In the genomic region with DNA sequence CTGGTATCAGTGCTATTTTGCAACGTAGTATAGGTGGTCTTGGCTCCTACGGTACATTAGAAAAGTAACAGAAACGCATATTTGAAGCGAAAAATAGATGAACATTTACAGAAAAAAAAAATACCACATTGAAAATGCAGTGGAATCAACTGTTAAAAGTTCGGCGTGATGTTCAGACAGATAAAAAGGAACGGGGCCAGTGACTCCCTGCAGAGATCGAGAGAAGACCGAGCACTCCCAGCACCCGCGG, we compare ENCODE assay signal across 9 cellular contexts. TPM values are rescaled to one million over a fixed set of nuclear protein-coding genes. Genes with fewer than 3 reads are reported as not detected.
DNase-seq lines count a peak whose midpoint lies in the region; ATAC-seq, FAIRE-seq and TF ChIP-seq lines count a peak whose summit lies in the region.
"Had no signal": no experiment of that assay in that cellular context is flagged by ENCODE, and none has a peak within 500 bp of the region (broad histone marks: within the 10 kb centered on the region; RNA-seq: fewer than 3 reads in every experiment).

No MANE protein-coding gene starts in this region.

- 0 out of 2 replicates have a peak overlapping the region, but pooled peaks have one; percentile 27 for H2AFZ ChIP-seq in SK-N-SH (ENCODE audit: low read depth)

- POLR2A ChIA-PET in SK-N-SH (lab: Yijun Ruan, JAX), result interaction anchor here (1.2 kb wide), 1 partner anchor 30 kb away, joined by 6 read pairs; no protein-coding TSS in a partner anchor

- H3K27ac ChIP-seq in SK-N-SH (ENCODE audit: low read depth in 2 of 2, low read length in 1 of 2) (peak overlapping the region; percentile 77 to 84; a peak in 3 of 4 replicates), kidney (ENCODE audit: low read depth in 2 of 2, low read length in 2 of 2) (peak overlapping the region; percentile 93 to 95), subcutaneous abdominal adipose tissue (ENCODE audit: low read depth, low read length) (peak overlapping the region; percentile 95)

- H3K79me2 ChIP-seq in SK-N-SH (ENCODE audit: insufficient read depth), result peaks cover 33% of the 10 kb centered on the region

- peak overlapping the region; percentile 83 to 84 for H3K4me3 ChIP-seq in SK-N-SH (ENCODE audit: low read depth in 2 of 2, low read length in 1 of 2)
- H3K4me3 ChIP-seq in adipocyte (ENCODE audit: low read length), result peak overlapping the region; percentile 89
- H3K4me3 ChIP-seq in kidney (ENCODE audit: low read length in 2 of 2), result peak overlapping the region; percentile 70 to 89
- peak overlapping the region; percentile 75 to 93 (median 91) for H3K4me3 ChIP-seq in subcutaneous abdominal adipose tissue (ENCODE audit: low read depth in 1 of 5, low read length in 5 of 5)

- H3K9ac ChIP-seq in SK-N-SH, result peak overlapping the region; percentile 85
- peak overlapping the region; percentile 95 for H3K9ac ChIP-seq in adipocyte (ENCODE audit: low read length)
- H3K9ac ChIP-seq in kidney (ENCODE audit: low read length in 2 of 2), result peak overlapping the region; percentile 84 to 87
- H3K9ac ChIP-seq in subcutaneous abdominal adipose tissue (ENCODE audit: low read length in 5 of 5), result peak overlapping the region; percentile 91 to 99 (median 97)

- DNase-seq in SK-N-SH, result no peak
- DNase-seq in adipocyte (ENCODE audit: low read depth), result no peak
- no peak for DNase-seq in kidney
- DNase-seq in NCI-H82 (lab: John Stamatoyannopoulos, UW), result no peak
- DNase-seq in dermis blood vessel endothelial cell, result no peak

- ATAC-seq in SK-N-SH treated with all-trans-retinoic acid at 6 μM for 48 hours, result no peak
- ATAC-seq in HG03095 (IDR thresholded peaks at IDR 0.05; ENCODE audit: unreplicated experiment), result no peak

- H3K27me3 ChIP-seq in SK-N-SH (ENCODE audit: insufficient read depth) (no peaks in the 10 kb centered on the region), adipocyte (replicated peaks; ENCODE audit: control insufficient read depth, insufficient read depth, low read length) (no peaks in the 10 kb centered on the region), subcutaneous abdominal adipose tissue (ENCODE audit: control insufficient read depth in 5 of 5, insufficient read depth in 4 of 5, low read length in 5 of 5) (no peaks in the 10 kb centered on the region)

- intact Hi-C loops in kidney (cut with DNase I), result no loop called here

- peaks cover 3 to 12% of the 10 kb centered on the region in 2 experiments for H3K36me3 ChIP-seq in SK-N-SH (replicated peaks in 1 of 2; ENCODE audit: control insufficient read depth in 1 of 2, insufficient read depth in 2 of 2, low read length in 1 of 2)
- H3K36me3 ChIP-seq in adipocyte (ENCODE audit: control insufficient read depth, insufficient read depth, low read length, severe bottlenecking), result peaks cover 16% of the 10 kb centered on the region
- peaks cover 11 to 14% of the 10 kb centered on the region in 2 donors for H3K36me3 ChIP-seq in kidney (ENCODE audit: control insufficient read depth in 1 of 2, insufficient read depth in 2 of 2, low read length in 2 of 2)
- H3K36me3 ChIP-seq in subcutaneous abdominal adipose tissue (ENCODE audit: control insufficient read depth in 5 of 5, insufficient read depth in 5 of 5, low read length in 5 of 5), result peaks cover 0 to 17% (median 16%) of the 10 kb centered on the region in 5 donors

- TF ChIP-seq CTCF in SK-N-SH (IDR thresholded peaks at IDR 0.05) (no peak), kidney (IDR thresholded peaks at IDR 0.05; ENCODE audit: borderline replicate concordance, extremely low read depth, insufficient read depth) (no peak)

- CTCF ChIA-PET in SK-N-SH (lab: Yijun Ruan, JAX), result interaction anchor here (0.8 to 1.7 kb wide), 2 partner anchors 23 to 405 kb away, joined by 4 to 9 read pairs; a partner anchor contains a TSS

- no peaks in the 10 kb centered on the region for H3K9me2 ChIP-seq in SK-N-SH

- no peaks in the 10 kb centered on the region for H4K20me1 ChIP-seq in SK-N-SH (ENCODE audit: insufficient read depth)

- H3F3A ChIP-seq in SK-N-SH (replicated peaks; ENCODE audit: insufficient read depth), result no peaks in the 10 kb centered on the region

- peak overlapping the region; percentile 85 for H3K4me2 ChIP-seq in SK-N-SH

- WGBS in SK-N-SH (ENCODE audit: low lambda C conversion rate), result 2% methylated on average over 9 of the region's 11 CpGs

- TF ChIP-seq RAD21 in SK-N-SH (IDR thresholded peaks at IDR 0.05; ENCODE audit: low read length), result no peak

- H3K9me3 ChIP-seq in SK-N-SH, result no peaks in the 10 kb centered on the region
- H3K9me3 ChIP-seq in adipocyte (ENCODE audit: control insufficient read depth, low read length), result no peaks in the 10 kb centered on the region
- H3K9me3 ChIP-seq in kidney (ENCODE audit: control insufficient read depth in 1 of 2, low read length in 2 of 2), result no peaks in the 10 kb centered on the region
- no peaks in the 10 kb centered on the region for H3K9me3 ChIP-seq in subcutaneous abdominal adipose tissue (ENCODE audit: control insufficient read depth in 5 of 5, low read length in 5 of 5)

- TF ChIP-seq EP300 in SK-N-SH (IDR thresholded peaks at IDR 0.05; ENCODE audit: borderline replicate concordance in 1 of 2, low read depth in 1 of 2, low read length in 1 of 2), result no peak

- H3K4me1 ChIP-seq in SK-N-SH (ENCODE audit: control insufficient read depth in 1 of 2, insufficient read depth in 2 of 2, low read depth in 1 of 2, low read length in 1 of 2) (peaks cover 0 to 7% of the 10 kb centered on the region in 2 experiments; a peak in 2 of 4 replicates), adipocyte (ENCODE audit: control insufficient read depth, insufficient read depth, low read length) (peaks cover 18% of the 10 kb centered on the region), kidney (ENCODE audit: control insufficient read depth in 1 of 2, insufficient read depth in 1 of 2, low read depth in 1 of 2, low read length in 2 of 2) (peaks cover 4 to 7% of the 10 kb centered on the region in 2 donors), subcutaneous abdominal adipose tissue (ENCODE audit: control insufficient read depth in 5 of 5, insufficient read depth in 5 of 5, low read length in 5 of 5) (peaks cover 0 to 30% (median 21%) of the 10 kb centered on the region in 5 donors)

- no peak for FAIRE-seq in kidney (lab: Jason Lieb, UNC)
- FAIRE-seq: A204.1 had no signal

TF ChIP-seq in SK-N-SH, 30 proteins besides CTCF, POLR2A, EP300 and RAD21 (continues in another document):
- TF ChIP-seq, protein P1, sequence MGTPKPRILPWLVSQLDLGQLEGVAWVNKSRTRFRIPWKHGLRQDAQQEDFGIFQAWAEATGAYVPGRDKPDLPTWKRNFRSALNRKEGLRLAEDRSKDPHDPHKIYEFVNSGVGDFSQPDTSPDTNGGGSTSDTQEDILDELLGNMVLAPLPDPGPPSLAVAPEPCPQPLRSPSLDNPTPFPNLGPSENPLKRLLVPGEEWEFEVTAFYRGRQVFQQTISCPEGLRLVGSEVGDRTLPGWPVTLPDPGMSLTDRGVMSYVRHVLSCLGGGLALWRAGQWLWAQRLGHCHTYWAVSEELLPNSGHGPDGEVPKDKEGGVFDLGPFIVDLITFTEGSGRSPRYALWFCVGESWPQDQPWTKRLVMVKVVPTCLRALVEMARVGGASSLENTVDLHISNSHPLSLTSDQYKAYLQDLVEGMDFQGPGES (IDR thresholded peaks at IDR 0.05; ENCODE audit: low read depth, low read length), result no peak
- TF ChIP-seq TCF12 (IDR thresholded peaks at IDR 0.05) (no peak), SMC3 (IDR thresholded peaks at IDR 0.05; ENCODE audit: low read depth, low read length) (no peak)

TF ChIP-seq in SK-N-SH treated with all-trans-retinoic acid at 6 μM for 48 hours, 23 proteins besides CTCF, POLR2A, EP300 and RAD21 (continues in another document):
- TF ChIP-seq, protein P2, sequence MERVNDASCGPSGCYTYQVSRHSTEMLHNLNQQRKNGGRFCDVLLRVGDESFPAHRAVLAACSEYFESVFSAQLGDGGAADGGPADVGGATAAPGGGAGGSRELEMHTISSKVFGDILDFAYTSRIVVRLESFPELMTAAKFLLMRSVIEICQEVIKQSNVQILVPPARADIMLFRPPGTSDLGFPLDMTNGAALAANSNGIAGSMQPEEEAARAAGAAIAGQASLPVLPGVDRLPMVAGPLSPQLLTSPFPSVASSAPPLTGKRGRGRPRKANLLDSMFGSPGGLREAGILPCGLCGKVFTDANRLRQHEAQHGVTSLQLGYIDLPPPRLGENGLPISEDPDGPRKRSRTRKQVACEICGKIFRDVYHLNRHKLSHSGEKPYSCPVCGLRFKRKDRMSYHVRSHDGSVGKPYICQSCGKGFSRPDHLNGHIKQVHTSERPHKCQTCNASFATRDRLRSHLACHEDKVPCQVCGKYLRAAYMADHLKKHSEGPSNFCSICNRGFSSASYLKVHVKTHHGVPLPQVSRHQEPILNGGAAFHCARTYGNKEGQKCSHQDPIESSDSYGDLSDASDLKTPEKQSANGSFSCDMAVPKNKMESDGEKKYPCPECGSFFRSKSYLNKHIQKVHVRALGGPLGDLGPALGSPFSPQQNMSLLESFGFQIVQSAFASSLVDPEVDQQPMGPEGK (CRISPR knock-in tag; IDR thresholded peaks at IDR 0.05; ENCODE audit: borderline replicate concordance), result no peak

RNA-seq across cellular contexts. Expression of a gene that starts 0.4 kb away (rescaled TPM):
- 6.2 and 10.8 TPM in 2 replicates for polyA plus RNA-seq in SK-N-SH (2012; rRNA removed)
- polyA plus RNA-seq in SK-N-SH (2012; cell fraction: cytosol; rRNA removed), result 3.4 and 4.1 TPM in 2 replicates
- 8.1 and 10.9 TPM in 2 replicates for polyA plus RNA-seq in SK-N-SH (2012; cell fraction: nucleus; rRNA removed)
- 12.7 TPM for total RNA-seq in kidney
- polyA plus RNA-seq in kidney (ENCODE audit: insufficient read depth, low read depth, low replicate concordance), result 2.2 TPM
- total RNA-seq in dermis blood vessel endothelial cell, result 21.5 and 59.9 TPM in 2 replicates

RNA-seq across cellular contexts. Expression of a gene that starts 16.7 kb away (rescaled TPM):
- polyA plus RNA-seq in SK-N-SH (2012; rRNA removed), result 0.07 and 0.16 TPM in 2 replicates
- polyA plus RNA-seq in SK-N-SH (2012; cell fraction: cytosol; rRNA removed), result 0.04 TPM in 1 of 2 replicates, not detected in the other
- polyA plus RNA-seq in SK-N-SH (2012; cell fraction: nucleus; rRNA removed), result 1.5 and 2.3 TPM in 2 replicates
- total RNA-seq in kidney, result 1.8 TPM
- 0.47 TPM for polyA plus RNA-seq in kidney (ENCODE audit: insufficient read depth, low read depth, low replicate concordance)
- 0.23 TPM in 1 of 2 replicates, not detected in the other for total RNA-seq in dermis blood vessel endothelial cell

RNA-seq across cellular contexts. Expression of a gene that starts 45.5 kb away (rescaled TPM):
- 0.03 and 0.08 TPM in 2 replicates for polyA plus RNA-seq in SK-N-SH (2012; rRNA removed)
- polyA plus RNA-seq in SK-N-SH (2012; cell fraction: cytosol; rRNA removed), result 0.03 and 0.04 TPM in 2 replicates
- 0.07 and 0.23 TPM in 2 replicates for polyA plus RNA-seq in SK-N-SH (2012; cell fraction: nucleus; rRNA removed)
- 0.31 TPM for total RNA-seq in kidney
- 0.22 TPM for polyA plus RNA-seq in kidney (ENCODE audit: insufficient read depth, low read depth, low replicate concordance)
- 0.05 TPM in 1 of 2 replicates, not detected in the other for total RNA-seq in dermis blood vessel endothelial cell
